20 cellular contexts compared by ENCODE assay signal in genomic region chr4:39627413-39627812, GRCh38. TPM values are rescaled to one million over a fixed set of nuclear protein-coding genes. Genes with fewer than 3 reads are reported as not detected.
DNase-seq lines count a peak whose midpoint lies in the region; ATAC-seq, FAIRE-seq and TF ChIP-seq lines count a peak whose summit lies in the region.
"Had no signal": no experiment of that assay in that cellular context is flagged by ENCODE, and none has a peak within 500 bp of the region (broad histone marks: within the 10 kb centered on the region; RNA-seq: fewer than 3 reads in every experiment).

No MANE protein-coding gene starts in this region.

- H3K4me1 Mint-ChIP-seq in progenitor cell of endocrine pancreas (ENCODE audit: low read depth) (peaks cover 14% of the 10 kb centered on the region), MCF 10A (ENCODE audit: insufficient read depth, unreplicated experiment) (peaks cover 7% of the 10 kb centered on the region)
- H3K4me1 Mint-ChIP-seq in activated CD8-positive, alpha-beta memory T cell treated with anti-CD3 and anti-CD28 coated beads, Interleukin-2, amount 10 ng/mL, durations not matched to agents 7 days and 5 days, result peaks cover 5% of the 10 kb centered on the region

- SMC1A ChIA-PET in GM12878 (lab: Charles Lee; ENCODE audit: uncharacterized antibody, unreplicated experiment), result interaction anchor here (1.2 to 13.2 kb wide), 5 partner anchors 9 to 158 kb away, joined by 4 to 254 read pairs (median 14); partner anchors contain the start of gene SMIM14

- H3K27me3 ChIP-seq in BLaER1 (no peaks in the 10 kb centered on the region), Karpas-422 (ENCODE audit: low read length) (no peaks in the 10 kb centered on the region), GM12878 (replicated peaks in 1 of 2; ENCODE audit: control insufficient read depth in 2 of 2, insufficient read depth in 2 of 2, low read length in 1 of 2) (no peaks in the 10 kb centered on the region)

- no peak for FAIRE-seq in GM12878 (lab: Jason Lieb, UNC)
- FAIRE-seq: G401.6, RCC 7860 had no signal

- H3K27ac ChIP-seq in BLaER1 (peak overlapping the region; percentile 64; the same call in 1 of the 2 replicates), Karpas-422 (ENCODE audit: low read length) (peak overlapping the region; percentile 96), GM12878 (ENCODE audit: control insufficient read depth, insufficient read depth) (peak overlapping the region; percentile 67)
- H3K27ac ChIP-seq: GM23248 had no signal

- no peaks in the 10 kb centered on the region for H3K9me2 ChIP-seq in Karpas-422 (replicated peaks; ENCODE audit: insufficient read depth, low read length)

- H3K36me3 Mint-ChIP-seq in progenitor cell of endocrine pancreas (ENCODE audit: insufficient read depth), result peaks cover 16% of the 10 kb centered on the region
- peaks cover 23% of the 10 kb centered on the region for H3K36me3 Mint-ChIP-seq in MCF 10A (ENCODE audit: insufficient read depth, unreplicated experiment)
- H3K36me3 Mint-ChIP-seq in activated CD8-positive, alpha-beta memory T cell treated with anti-CD3 and anti-CD28 coated beads, Interleukin-2, amount 10 ng/mL, durations not matched to agents 7 days and 5 days, result no peaks in the 10 kb centered on the region

- no peaks in the 10 kb centered on the region for H3K27me3 Mint-ChIP-seq in progenitor cell of endocrine pancreas
- H3K27me3 Mint-ChIP-seq in MCF 10A (ENCODE audit: insufficient read depth, unreplicated experiment), result no peaks in the 10 kb centered on the region
- no peaks in the 10 kb centered on the region for H3K27me3 Mint-ChIP-seq in activated CD8-positive, alpha-beta memory T cell treated with anti-CD3 and anti-CD28 coated beads, Interleukin-2, amount 10 ng/mL, durations not matched to agents 7 days and 5 days

- ATAC-seq in GM12878, result no peak
- no peak for ATAC-seq in activated CD8-positive, alpha-beta memory T cell treated with anti-CD3 and anti-CD28 coated beads, Interleukin-2, amount 10 ng/mL, durations not matched to agents 7 days and 5 days
- ATAC-seq: Right ventricle myocardium inferior had no signal

- H3K4me2 ChIP-seq in BLaER1 (peak overlapping the region; percentile 75), Karpas-422 (ENCODE audit: low read depth, low read length, poor library complexity, severe bottlenecking) (peak overlapping the region; percentile 86), GM12878 (ENCODE audit: control insufficient read depth, insufficient read depth) (peak overlapping the region; percentile 52)

- H3K9ac ChIP-seq in BLaER1 (no peak overlapping the region), Karpas-422 (ENCODE audit: low read length) (peak overlapping the region; percentile 82), GM12878 (ENCODE audit: control insufficient read depth, insufficient read depth, low read length) (peak overlapping the region; percentile 8; the same call in 1 of the 2 replicates)
- H3K9ac ChIP-seq: GM23248 had no signal

- DNase-seq in Karpas-422 (peak; percentile 59), GM12878 (ENCODE audit: low read depth, low spot score) (no peak), progenitor cell of endocrine pancreas (ENCODE audit: low spot score, unreplicated experiment) (no peak), MCF 10A (ENCODE audit: unreplicated experiment) (no peak), NCI-H82 (lab: John Stamatoyannopoulos, UW) (no peak)
- no peak for DNase-seq in activated CD8-positive, alpha-beta memory T cell treated with anti-CD3 and anti-CD28 coated beads, Interleukin-2, amount 10 ng/mL, durations not matched to agents 7 days and 5 days
- DNase-seq: C1 segment of cervical spinal cord, DND-41, GM23248, HCEC 1CT, KBM-7, NCI-H1417, NCI-H187, NCI-H2107, NCI-H345, NCI-H524 treated with DMSO at 0.1 percent for 48 hours had no signal

- H3K9me3 ChIP-seq in BLaER1, result no peaks in the 10 kb centered on the region
- no peaks in the 10 kb centered on the region for H3K9me3 ChIP-seq in Karpas-422 (ENCODE audit: low read length)
- no peaks in the 10 kb centered on the region; the same call in 1 of the 3 replicates for H3K9me3 ChIP-seq in GM12878 (replicated peaks; ENCODE audit: control insufficient read depth, insufficient read depth, low read length)

- no peak overlapping the region for H3K4me3 Mint-ChIP-seq in progenitor cell of endocrine pancreas (ENCODE audit: low read depth)
- H3K4me3 Mint-ChIP-seq in MCF 10A (ENCODE audit: unreplicated experiment), result no peak overlapping the region
- no peak overlapping the region for H3K4me3 Mint-ChIP-seq in activated CD8-positive, alpha-beta memory T cell treated with anti-CD3 and anti-CD28 coated beads, Interleukin-2, amount 10 ng/mL, durations not matched to agents 7 days and 5 days

- H3K27ac Mint-ChIP-seq in progenitor cell of endocrine pancreas, result peak overlapping the region; percentile 0
- H3K27ac Mint-ChIP-seq in MCF 10A (ENCODE audit: low read depth, unreplicated experiment), result no peak overlapping the region
- H3K27ac Mint-ChIP-seq in activated CD8-positive, alpha-beta memory T cell treated with anti-CD3 and anti-CD28 coated beads, Interleukin-2, amount 10 ng/mL, durations not matched to agents 7 days and 5 days, result no peak overlapping the region

- H2AFZ ChIP-seq in Karpas-422 (ENCODE audit: low read length) (0 out of 2 replicates have a peak overlapping the region, but pooled peaks have one; percentile 2), GM12878 (ENCODE audit: control insufficient read depth, low read depth, low read length) (no peak overlapping the region)
- H2AFZ ChIP-seq: GM23248 had no signal

- in situ Hi-C loops in GM12878 (cut with MboI), result loop anchor here (10.0 kb wide), 1 partner anchor 593 kb away; the partner anchor contains the start of gene TMEM156

- RAD21 ChIA-PET in GM12878 (lab: Charles Lee; ENCODE audit: unreplicated experiment), result interaction anchor here (1.2 to 6.0 kb wide), 7 partner anchors 8 to 348 kb away, joined by 3 to 79 read pairs (median 26); partner anchors contain the start of genes SMIM14 and UGDH

- BruUV-seq in GM12878 (replicated peaks; lab: Mats Ljungman, UMichigan) (no TSS peak), MCF 10A (replicated peaks; lab: Mats Ljungman, UMichigan) (no TSS peak)

- H3K36me3 ChIP-seq in BLaER1 (no peaks in the 10 kb centered on the region), Karpas-422 (ENCODE audit: insufficient read depth, low read length) (peaks cover 27% of the 10 kb centered on the region), GM12878 (ENCODE audit: control insufficient read depth in 2 of 2, insufficient read depth in 2 of 2, low read length in 1 of 2) (no peaks in the 10 kb centered on the region)

- intact Hi-C loops in GM12878 (cut with micrococcal nuclease; ENCODE audit: unreplicated experiment) (loop anchor here (10.0 kb wide), 1 partner anchor 567 kb away; the partner anchor contains the start of gene RHOH), MCF 10A (cut with micrococcal nuclease) (no loop called here)

- POLR2A ChIA-PET in GM12878 (lab: Charles Lee), result interaction anchor here (4.2 to 8.2 kb wide), 3 partner anchors 8 to 15 kb away, joined by 19 to 104 read pairs (median 45); partner anchors contain the start of gene SMIM14
- POLR2A ChIA-PET in MCF 10A (lab: Yijun Ruan, JAX), result interaction anchor here (1.0 kb wide), 1 partner anchor 11 kb away, joined by 5 read pairs; no protein-coding TSS in a partner anchor

- TF ChIP-seq RAD21 in GM12878 (IDR thresholded peaks at IDR 0.05; ENCODE audit: insufficient read depth, low read depth, low read length), result no peak

- H3K79me2 ChIP-seq in Karpas-422 (ENCODE audit: low read length) (peaks cover 47% of the 10 kb centered on the region), GM12878 (ENCODE audit: control insufficient read depth, insufficient read depth, low read length) (peaks cover 40% of the 10 kb centered on the region)

- CTCF ChIA-PET in GM12878 (lab: Yijun Ruan, JAX) (interaction anchor here (2.1 to 8.3 kb wide), 3 partner anchors 10 to 15 kb away, joined by 5 to 65 read pairs (median 8); partner anchors contain the start of gene SMIM14), MCF 10A (lab: Yijun Ruan, JAX) (interaction anchor here (0.7 kb wide), 1 partner anchor 207 kb away, joined by 3 read pairs; no protein-coding TSS in a partner anchor)
- CTCF ChIA-PET in activated CD8-positive, alpha-beta memory T cell treated with anti-CD3 and anti-CD28 coated beads, Interleukin-2, amount 10 ng/mL, durations not matched to agents 7 days and 5 days (lab: Charles Lee), result no interaction called here

- H4K20me1 ChIP-seq in BLaER1 (no peaks in the 10 kb centered on the region), Karpas-422 (ENCODE audit: insufficient read depth, low read depth, low read length) (peaks cover 35% of the 10 kb centered on the region), GM12878 (ENCODE audit: control insufficient read depth, insufficient read depth) (no peaks in the 10 kb centered on the region)

- H3K4me3 ChIP-seq in BLaER1, result no peak overlapping the region
- H3K4me3 ChIP-seq in Karpas-422 (ENCODE audit: low read length), result peak overlapping the region; percentile 77
- peak overlapping the region; percentile 75; the same call in 1 of the 2 replicates for H3K4me3 ChIP-seq in GM12878
- H3K4me3 ChIP-seq: GM23248 had no signal

- TF ChIP-seq EP300 in GM12878 (IDR thresholded peaks at IDR 0.05; ENCODE audit: borderline replicate concordance in 1 of 2, control insufficient read depth in 1 of 2, low read depth in 2 of 2, low read length in 2 of 2), result no peak

- TF ChIP-seq CTCF in GM12878 (IDR thresholded peaks at IDR 0.05 in 2 of 3, conservative IDR thresholded peaks at IDR 0.05 in 1 of 3; ENCODE audit: control insufficient read depth in 2 of 3, extremely low read depth in 1 of 3, insufficient read depth in 1 of 3, low read depth in 3 of 3, low read length in 3 of 3), result no peak
- no peak for TF ChIP-seq CTCF in progenitor cell of endocrine pancreas (IDR thresholded peaks at IDR 0.05; ENCODE audit: unreplicated experiment)
- no peak for TF ChIP-seq CTCF in MCF 10A (IDR thresholded peaks at IDR 0.05; ENCODE audit: unreplicated experiment)

- TF ChIP-seq POLR2A in GM12878 (IDR thresholded peaks at IDR 0.05; ENCODE audit: low read depth, low read length), result no peak

- H3K4me1 ChIP-seq in BLaER1 (peaks cover 81% of the 10 kb centered on the region), Karpas-422 (ENCODE audit: low read length) (peaks cover 85% of the 10 kb centered on the region), GM12878 (ENCODE audit: control insufficient read depth, insufficient read depth, low read length) (peaks cover 50% of the 10 kb centered on the region)

- no peaks in the 10 kb centered on the region for H3K9me3 Mint-ChIP-seq in progenitor cell of endocrine pancreas (ENCODE audit: low read depth)
- no peaks in the 10 kb centered on the region for H3K9me3 Mint-ChIP-seq in MCF 10A (ENCODE audit: unreplicated experiment)
- no peaks in the 10 kb centered on the region for H3K9me3 Mint-ChIP-seq in activated CD8-positive, alpha-beta memory T cell treated with anti-CD3 and anti-CD28 coated beads, Interleukin-2, amount 10 ng/mL, durations not matched to agents 7 days and 5 days (ENCODE audit: low read depth)

- WGBS in GM12878 (ENCODE audit: insufficient coverage, insufficient replicate concordance, low lambda C conversion rate, missing lambda C conversion rate), result 96% methylated on average over 2 of the region's 2 CpGs

RNA-seq across cellular contexts. Expression of gene SMIM14, which starts 11.3 kb away (rescaled TPM):
- total RNA-seq in Karpas-422 (2014; rRNA removed; shearing (Covaris generic); ENCODE audit: low replicate concordance), result 174 and 689 TPM in 2 replicates
- total RNA-seq in GM12878 (2013; cell fraction: nucleolus; rRNA removed), result 18.3 and 21.1 TPM in 2 replicates
- total RNA-seq in GM12878 (2014; rRNA removed) (125 and 226 TPM in 2 replicates), GM12878 (2014; rRNA removed; fragmentation: Illumina TruSeq; extraction: Trizol) (184 and 186 TPM in 2 replicates), GM12878 (2021) (182 and 190 TPM in 2 replicates), progenitor cell of endocrine pancreas (61.0 and 70.1 TPM in 2 replicates), MCF 10A (2022) (27.3 and 36.0 TPM in 2 replicates)
- 31.2 TPM for polyA plus RNA-seq in GM12878 (2011; ENCODE audit: low read depth)
- polyA plus RNA-seq in GM12878 (2011; rRNA removed) (475 and 622 TPM in 2 replicates), GM12878 (2014; fragmentation: Illumina TruSeq; extraction: Trizol) (208 and 257 TPM in 2 replicates), GM12878 (2014; fragmentation: Nextera tagmentation; extraction: Ambion mirVana) (100 to 1,000 TPM; 585 to 671 TPM), GM12878 (2014; rRNA removed) (92.3 and 161 TPM in 2 replicates), GM12878 (2016; fragmentation: Nextera tagmentation; extraction: Ambion mirVana) (100 to 1,000 TPM; 144 to 173 TPM)
- polyA plus RNA-seq in GM12878 (2011; cell fraction: cytosol; rRNA removed), result 192 and 213 TPM in 2 replicates
- polyA plus RNA-seq in GM12878 (2011; cell fraction: nucleus; rRNA removed), result 94.6 and 109 TPM in 2 replicates
- polyA plus RNA-seq in GM12878 (2012), result 72.3 and 88.3 TPM in 2 replicates
- polyA minus RNA-seq in GM12878 (2011; rRNA and poly(A)+ RNA removed), result 420 and 536 TPM in 2 replicates
- 87.4 and 119 TPM in 2 replicates for polyA minus RNA-seq in GM12878 (2011; cell fraction: cytosol; rRNA and poly(A)+ RNA removed)
- polyA minus RNA-seq in GM12878 (2011; cell fraction: nucleus; rRNA and poly(A)+ RNA removed), result 10.2 and 13.1 TPM in 2 replicates
- total RNA-seq in activated CD8-positive, alpha-beta memory T cell treated with anti-CD3 and anti-CD28 coated beads, Interleukin-2, amount 10 ng/mL, durations not matched to agents 7 days and 5 days, result 1 to 10 TPM; 1.8 to 3.3 TPM
